Comparison of ENCODE assay signal across 29 cellular contexts in the genomic region with DNA sequence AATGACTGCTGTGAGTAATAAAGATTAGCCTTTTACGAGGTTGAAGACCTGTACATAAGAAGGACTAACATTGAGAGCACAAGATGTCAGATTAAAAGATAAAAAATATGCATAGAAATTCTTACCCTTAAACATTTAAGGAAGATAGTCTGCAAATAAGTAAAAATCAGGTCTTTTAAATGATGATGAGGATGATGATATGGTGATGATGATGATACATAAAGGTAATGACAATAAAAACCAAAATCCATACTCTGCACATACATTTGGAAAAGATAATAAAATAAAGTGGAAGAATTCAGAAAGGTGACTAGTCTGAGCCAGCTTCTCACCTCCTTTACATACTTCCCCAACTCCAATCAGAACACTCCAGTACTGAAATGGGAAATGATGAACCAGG.
"Had no signal": no experiment of that assay in that cellular context is flagged by ENCODE, and none has a peak within 500 bp of the region (broad histone marks: within the 10 kb centered on the region; RNA-seq: fewer than 3 reads in every experiment).

No MANE protein-coding gene starts in this region.

- H3K27me3 ChIP-seq: colonic mucosa, dorsolateral prefrontal cortex, esophagus muscularis mucosa, esophagus squamous epithelium, gastrocnemius medialis, gastroesophageal sphincter, heart left ventricle, heart right ventricle had no signal

- DNase-seq: colonic mucosa; cortex of kidney; dermis blood vessel endothelial cell; dorsolateral prefrontal cortex; effector CD4-positive, alpha-beta T cell; effector CD8-positive, alpha-beta T cell; effector memory CD4-positive, alpha-beta T cell; effector memory CD8-positive, alpha-beta T cell; endodermal cell; erythroblast; esophagus squamous epithelium; foreskin fibroblast; foreskin melanocyte; gastrocnemius medialis; glutamatergic neuron; head of caudate nucleus; heart left ventricle; heart right ventricle had no signal

- H3K9me3 Mint-ChIP-seq: dendritic cell treated with granulocyte-macrophage colony-stimulating factor and Interleukin-4, amounts not matched to agents 40 ng/mL and 50 ng/mL, for 4 days; effector memory CD8-positive, alpha-beta T cell; endodermal cell had no signal

- H2AFZ ChIP-seq: hepatocyte had no signal

- H3K27ac Mint-ChIP-seq: dendritic cell treated with granulocyte-macrophage colony-stimulating factor and Interleukin-4, amounts not matched to agents 40 ng/mL and 50 ng/mL, for 4 days; effector memory CD8-positive, alpha-beta T cell; endodermal cell had no signal

- H3K4me3 ChIP-seq: colonic mucosa, coronary artery, dorsolateral prefrontal cortex, esophagus muscularis mucosa, esophagus squamous epithelium, gastrocnemius medialis, gastroesophageal sphincter, heart left ventricle, heart right ventricle, hepatocyte had no signal

- H3K27ac ChIP-seq: colonic mucosa, coronary artery, dorsolateral prefrontal cortex, epithelial cell of prostate, esophagus muscularis mucosa, esophagus squamous epithelium, foreskin keratinocyte, gastrocnemius medialis, gastroesophageal sphincter, heart left ventricle, heart right ventricle, hepatocyte had no signal

- H3K36me3 ChIP-seq: colonic mucosa, esophagus muscularis mucosa, esophagus squamous epithelium, gastrocnemius medialis, gastroesophageal sphincter, heart left ventricle, heart right ventricle had no signal

- H3K4me3 Mint-ChIP-seq: dendritic cell treated with granulocyte-macrophage colony-stimulating factor and Interleukin-4, amounts not matched to agents 40 ng/mL and 50 ng/mL, for 4 days; effector memory CD8-positive, alpha-beta T cell; endodermal cell had no signal

- H3K4me2 ChIP-seq: hepatocyte had no signal

- FAIRE-seq: endometrium, endothelial cell of umbilical vein, frontal cortex had no signal

- ATAC-seq: effector memory CD8-positive, alpha-beta T cell; esophagus mucosa; foreskin keratinocyte; gastrocnemius medialis; gastroesophageal sphincter; heart left ventricle; heart right ventricle had no signal

- H3K9me3 ChIP-seq: colonic mucosa, esophagus muscularis mucosa, esophagus squamous epithelium, gastrocnemius medialis, gastroesophageal sphincter, heart left ventricle, heart right ventricle had no signal

- H3K4me1 ChIP-seq: colonic mucosa, esophagus muscularis mucosa, esophagus squamous epithelium, foreskin keratinocyte, gastrocnemius medialis, gastroesophageal sphincter had no signal

- H3K79me2 ChIP-seq: hepatocyte had no signal
